Comparison of ENCODE assay signal across 9 cellular contexts in the genomic region with DNA sequence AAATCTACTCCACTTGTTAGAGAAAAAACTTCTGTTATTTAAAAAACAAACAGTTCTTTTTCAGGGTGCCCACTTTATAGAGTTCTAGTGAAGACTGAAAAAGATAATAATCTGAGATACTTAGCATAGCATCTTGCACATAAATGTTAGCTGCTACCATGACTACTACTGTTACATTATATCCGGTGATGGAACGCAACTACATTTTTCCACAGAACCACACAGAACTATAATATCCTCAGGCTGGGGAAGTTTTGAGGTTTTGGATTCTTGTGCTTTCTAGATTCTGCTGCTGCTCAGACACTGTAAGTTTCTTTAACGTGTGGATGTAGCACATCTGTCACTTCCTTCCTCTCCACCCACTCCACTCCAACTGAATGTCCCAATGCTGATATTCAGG.
DNase-seq lines count a peak whose midpoint lies in the region; ATAC-seq and TF ChIP-seq lines count a peak whose summit lies in the region.
"Had no signal": no experiment of that assay in that cellular context is flagged by ENCODE, and none has a peak within 500 bp of the region (broad histone marks: within the 10 kb centered on the region; RNA-seq: fewer than 3 reads in every experiment).

No MANE protein-coding gene starts in this region.

- peak overlapping the region in 1 of 2 donors; percentile 31 for H3K27ac Mint-ChIP-seq in effector memory CD8-positive, alpha-beta T cell

- H3K27ac ChIP-seq in GM23248 (peak overlapping the region; percentile 10; the same call in 1 of the 2 replicates), RWPE2 (ENCODE audit: poor library complexity, severe bottlenecking) (peak overlapping the region; percentile 88), psoas muscle (peak overlapping the region; percentile 91)
- H3K27ac ChIP-seq in effector memory CD4-positive, alpha-beta T cell (ENCODE audit: insufficient read depth, low read length, poor library complexity, severe bottlenecking), result no peak overlapping the region
- H3K27ac ChIP-seq: Peyer's patch had no signal

- in situ Hi-C loops in GM23248 (cut with MboI), result no loop called here

- no peaks in the 10 kb centered on the region for H3K27me3 Mint-ChIP-seq in effector memory CD8-positive, alpha-beta T cell

- 0 out of 2 replicates have a peak, but pooled peaks cover 7% of the 10 kb centered on the region for H3K36me3 ChIP-seq in GM23248 (ENCODE audit: low read depth)
- H3K36me3 ChIP-seq in RWPE2 (ENCODE audit: low read depth), result 0 out of 2 replicates have a peak, but pooled peaks cover 6% of the 10 kb centered on the region
- H3K36me3 ChIP-seq in psoas muscle (ENCODE audit: insufficient read depth in 1 of 2, low read depth in 1 of 2), result no peaks in the 10 kb centered on the region
- H3K36me3 ChIP-seq in effector memory CD4-positive, alpha-beta T cell (ENCODE audit: control insufficient read depth, insufficient read depth, low read length), result no peaks in the 10 kb centered on the region
- H3K36me3 ChIP-seq: Peyer's patch had no signal

- intact Hi-C loops in psoas muscle (cut with DNase I), result no loop called here

- H3K79me2 ChIP-seq in GM23248 (ENCODE audit: insufficient read depth), result peaks cover 82% of the 10 kb centered on the region

- H3K9me3 ChIP-seq in GM23248 (ENCODE audit: low read depth) (no peaks in the 10 kb centered on the region), RWPE2 (ENCODE audit: severe bottlenecking) (no peaks in the 10 kb centered on the region), psoas muscle (no peaks in the 10 kb centered on the region)
- no peaks in the 10 kb centered on the region for H3K9me3 ChIP-seq in effector memory CD4-positive, alpha-beta T cell (ENCODE audit: control insufficient read depth, low read length)
- H3K9me3 ChIP-seq: Peyer's patch had no signal

- H3K4me3 ChIP-seq in GM23248 (no peak overlapping the region), RWPE2 (ENCODE audit: severe bottlenecking) (no peak overlapping the region), psoas muscle (no peak overlapping the region)
- no peak overlapping the region for H3K4me3 ChIP-seq in effector memory CD4-positive, alpha-beta T cell (ENCODE audit: insufficient read depth, low read depth, low read length, poor library complexity, severe bottlenecking)
- H3K4me3 ChIP-seq: Peyer's patch had no signal

- 93 to 98% methylated on average over 3 of the region's 3 CpGs for WGBS in GM23248 (ENCODE audit: low coverage in 1 of 2, low lambda C conversion rate in 2 of 2, missing lambda C conversion rate in 2 of 2), 2 experiments
- WGBS in psoas muscle, 3 donors, result 62 to 82% (median 80%) methylated on average over 3 of the region's 3 CpGs

- H3K9me2 ChIP-seq in GM23248 (ENCODE audit: insufficient read depth), result no peaks in the 10 kb centered on the region

- H3F3A ChIP-seq in GM23248 (ENCODE audit: insufficient read depth), result peaks cover 72% of the 10 kb centered on the region

- H3K9me3 Mint-ChIP-seq in effector memory CD8-positive, alpha-beta T cell, result no peaks in the 10 kb centered on the region

- no peak overlapping the region for H2AFZ ChIP-seq in GM23248

- H3K4me2 ChIP-seq in GM23248 (ENCODE audit: unreplicated experiment), result no peak overlapping the region

- TF ChIP-seq CTCF in RWPE2 (IDR thresholded peaks at IDR 0.05; ENCODE audit: poor library complexity, severe bottlenecking), result no peak
- no peak for TF ChIP-seq CTCF in psoas muscle (IDR thresholded peaks at IDR 0.05)

- peak; percentile 28; the same call in 1 of the 3 replicates for ATAC-seq in RWPE2 (ENCODE audit: low read depth)
- ATAC-seq in effector memory CD8-positive, alpha-beta T cell (replicated peaks), result peak; percentile 58
- no peak for ATAC-seq in psoas muscle
- no peak for ATAC-seq in HG03108 (IDR thresholded peaks at IDR 0.05; ENCODE audit: unreplicated experiment)

- 0 out of 2 replicates have a peak, but pooled peaks cover 8% of the 10 kb centered on the region for H4K20me1 ChIP-seq in GM23248 (ENCODE audit: insufficient read depth)

- DNase-seq in GM23248, result no peak
- no peak for DNase-seq in RWPE2 (ENCODE audit: low spot score)
- no peak for DNase-seq in effector memory CD8-positive, alpha-beta T cell
- no peak for DNase-seq in psoas muscle
- DNase-seq in stimulated activated CD4-positive, alpha-beta T cell treated with anti-CD3 and anti-CD28 coated beads, Interleukin-4, amount 100 ng/mL, for 4 hours, result no peak
- DNase-seq in NCI-H128 (lab: John Stamatoyannopoulos, UW; ENCODE audit: unreplicated experiment), result no peak
- DNase-seq in effector memory CD4-positive, alpha-beta T cell, result no peak
- DNase-seq: Peyer's patch had no signal

- H3K9ac ChIP-seq in GM23248, result no peak overlapping the region

- H3K36me3 Mint-ChIP-seq in effector memory CD8-positive, alpha-beta T cell (ENCODE audit: insufficient read depth), result no peaks in the 10 kb centered on the region

- H3K4me3 Mint-ChIP-seq in effector memory CD8-positive, alpha-beta T cell, result no peak overlapping the region

- H3K4me1 ChIP-seq in GM23248 (ENCODE audit: insufficient read depth) (peaks cover 28% of the 10 kb centered on the region), RWPE2 (ENCODE audit: insufficient read depth, poor library complexity, severe bottlenecking) (peaks cover 51% of the 10 kb centered on the region), psoas muscle (peaks cover 69% of the 10 kb centered on the region)
- H3K4me1 ChIP-seq in effector memory CD4-positive, alpha-beta T cell (ENCODE audit: control insufficient read depth, insufficient read depth, low read length, poor library complexity, severe bottlenecking), result peaks cover 5% of the 10 kb centered on the region
- H3K4me1 ChIP-seq: Peyer's patch had no signal

- peaks cover 9 to 19% of the 10 kb centered on the region in 2 donors for H3K4me1 Mint-ChIP-seq in effector memory CD8-positive, alpha-beta T cell (ENCODE audit: low read depth in 2 of 2)

- H3K27me3 ChIP-seq in GM23248 (replicated peaks; ENCODE audit: insufficient read depth) (no peaks in the 10 kb centered on the region), RWPE2 (ENCODE audit: insufficient read depth, poor library complexity, severe bottlenecking) (no peaks in the 10 kb centered on the region), psoas muscle (ENCODE audit: insufficient read depth in 3 of 3, low read length in 2 of 3) (no peaks in the 10 kb centered on the region)
- no peaks in the 10 kb centered on the region for H3K27me3 ChIP-seq in effector memory CD4-positive, alpha-beta T cell (replicated peaks; ENCODE audit: control insufficient read depth, insufficient read depth, low read length, poor library complexity, severe bottlenecking)
- H3K27me3 ChIP-seq: Peyer's patch had no signal

Comparison
In these comparisons a context has a peak if more than half of its experiments do, and no peak if none do; other contexts are left out.
1. ATAC-seq: peak in RWPE2 (single experiment) and effector memory CD8-positive, alpha-beta T cell (single experiment); none in psoas muscle (0 of 4) and HG03108 (single experiment).